Comparison of ENCODE assay signal across 17 cellular contexts in the genomic region with DNA sequence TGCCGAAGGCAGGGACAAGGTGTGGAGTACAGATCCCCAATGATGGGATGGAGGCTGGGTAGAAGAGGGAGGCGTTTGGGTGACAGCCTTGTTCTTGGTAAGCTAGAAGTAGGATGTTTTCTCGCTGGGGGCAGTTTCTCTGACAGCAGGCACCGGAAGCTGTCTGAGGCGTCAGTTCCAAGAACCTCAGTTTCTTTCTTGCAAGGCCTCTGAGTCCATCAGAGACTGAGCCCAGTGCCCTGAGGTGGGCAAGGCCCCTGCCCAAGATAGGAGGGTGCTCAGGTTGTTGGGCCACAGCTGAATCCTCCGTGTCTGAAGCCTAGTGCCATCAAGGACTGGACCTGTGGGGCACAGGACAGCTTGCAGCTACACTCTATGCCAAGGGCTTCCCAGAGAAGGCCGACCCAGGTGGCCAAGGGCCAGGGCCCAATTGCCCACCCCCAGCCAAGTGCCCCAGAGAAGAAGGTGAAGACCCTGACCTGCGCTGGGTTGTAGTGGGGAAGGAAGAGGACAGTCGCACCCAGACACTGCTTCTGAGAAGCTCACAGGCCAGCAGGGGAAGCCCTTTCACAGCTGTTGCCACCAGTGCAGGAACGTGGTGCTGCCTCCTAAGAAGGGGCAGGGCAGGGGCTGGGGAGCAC. TPM values are rescaled to one million over a fixed set of nuclear protein-coding genes. Genes with fewer than 3 reads are reported as not detected.
DNase-seq lines count a peak whose midpoint lies in the region; ATAC-seq and TF ChIP-seq lines count a peak whose summit lies in the region.
"Had no signal": no experiment of that assay in that cellular context is flagged by ENCODE, and none has a peak within 500 bp of the region (broad histone marks: within the 10 kb centered on the region; RNA-seq: fewer than 3 reads in every experiment).

No MANE protein-coding gene starts in this region.

- H3K27me3 Mint-ChIP-seq in activated CD4-positive, alpha-beta T cell treated with anti-CD3 and anti-CD28 coated beads for 36 hours = no peaks in the 10 kb centered on the region
- no peaks in the 10 kb centered on the region for H3K27me3 Mint-ChIP-seq in CD4-positive, alpha-beta memory T cell
- H3K27me3 Mint-ChIP-seq in immature natural killer cell (ENCODE audit: low read depth in 3 of 3) = peaks cover 0 to 1% (median 0%) of the 10 kb centered on the region in 3 donors
- no peaks in the 10 kb centered on the region for H3K27me3 Mint-ChIP-seq in CD8-positive, alpha-beta memory T cell
- H3K27me3 Mint-ChIP-seq: IgD-negative memory B cell had no signal

- H3K27me3 ChIP-seq in CD4-positive, alpha-beta memory T cell (ENCODE audit: insufficient read depth, low read length) = no peaks in the 10 kb centered on the region
- H3K27me3 ChIP-seq in WERI-Rb-1 (ENCODE audit: insufficient read depth, low read depth, severe bottlenecking) = no peaks in the 10 kb centered on the region
- H3K27me3 ChIP-seq in CD8-positive, alpha-beta memory T cell (ENCODE audit: insufficient read depth, low read length, poor library complexity, severe bottlenecking) = no peaks in the 10 kb centered on the region
- H3K27me3 ChIP-seq in uterus = no peaks in the 10 kb centered on the region

- no peaks in the 10 kb centered on the region for H3K4me1 Mint-ChIP-seq in activated CD4-positive, alpha-beta T cell treated with anti-CD3 and anti-CD28 coated beads for 36 hours
- H3K4me1 Mint-ChIP-seq in CD4-positive, alpha-beta memory T cell = peaks cover 0 to 21% (median 3%) of the 10 kb centered on the region in 4 donors
- no peaks in the 10 kb centered on the region for H3K4me1 Mint-ChIP-seq in immature natural killer cell
- H3K4me1 Mint-ChIP-seq in CD8-positive, alpha-beta memory T cell = peaks cover 0 to 4% (median 2%) of the 10 kb centered on the region in 3 donors

- no peaks in the 10 kb centered on the region for H3K9me3 Mint-ChIP-seq in activated CD4-positive, alpha-beta T cell treated with anti-CD3 and anti-CD28 coated beads for 36 hours (ENCODE audit: low read depth)
- peaks cover 0 to 3% (median 0%) of the 10 kb centered on the region in 8 donors for H3K9me3 Mint-ChIP-seq in CD4-positive, alpha-beta memory T cell
- H3K9me3 Mint-ChIP-seq in immature natural killer cell = no peaks in the 10 kb centered on the region
- no peaks in the 10 kb centered on the region for H3K9me3 Mint-ChIP-seq in CD8-positive, alpha-beta memory T cell
- H3K9me3 Mint-ChIP-seq: HFFc6, IgD-negative memory B cell had no signal

- H3K4me1 ChIP-seq in CD4-positive, alpha-beta memory T cell (ENCODE audit: insufficient read depth, low read length) = peaks cover 1% of the 10 kb centered on the region
- H3K4me1 ChIP-seq in CD8-positive, alpha-beta memory T cell (ENCODE audit: insufficient read depth, low read length) = no peaks in the 10 kb centered on the region
- no peaks in the 10 kb centered on the region for H3K4me1 ChIP-seq in uterus

- no peak for TF ChIP-seq POLR2A in uterus (IDR thresholded peaks at IDR 0.05)

- peak; percentile 34 for ATAC-seq in activated CD4-positive, alpha-beta T cell treated with anti-CD3 and anti-CD28 coated beads for 36 hours
- ATAC-seq: Panc1 had no signal

- no peak overlapping the region for H3K4me3 ChIP-seq in CD4-positive, alpha-beta memory T cell (ENCODE audit: low read length in 2 of 2)
- H3K4me3 ChIP-seq in WERI-Rb-1 (ENCODE audit: low read depth, low read length) (no peak overlapping the region), uterus (no peak overlapping the region)
- H3K4me3 ChIP-seq in CD8-positive, alpha-beta memory T cell (ENCODE audit: low read length) = no peak overlapping the region
- H3K4me3 ChIP-seq: GM23248 had no signal

- POLR2A ChIA-PET in activated CD4-positive, alpha-beta T cell treated with anti-CD3 and anti-CD28 coated beads for 36 hours (lab: Charles Lee) = no interaction called here
- POLR2A ChIA-PET in CD4-positive, alpha-beta memory T cell (lab: Charles Lee; ENCODE audit: partially characterized antibody) = interaction anchor here (2.3 to 5.4 kb wide), 2 partner anchors 13 to 20 kb away, joined by 6 to 37 read pairs; a partner anchor contains a TSS
- POLR2A ChIA-PET in CD8-positive, alpha-beta memory T cell (lab: Charles Lee) = interaction anchor here (0.6 kb wide), 1 partner anchor 13 kb away, joined by 3 read pairs; a partner anchor contains a TSS

- intact Hi-C loops in activated CD4-positive, alpha-beta T cell treated with anti-CD3 and anti-CD28 coated beads for 36 hours (cut with DNase I, micrococcal nuclease) = no loop called here
- intact Hi-C loops in CD4-positive, alpha-beta memory T cell (cut with micrococcal nuclease) = no loop called here
- intact Hi-C loops in uterus (cut with DNase I; ENCODE audit: low total_unique reads) = no loop called here

- H3K36me3 Mint-ChIP-seq in activated CD4-positive, alpha-beta T cell treated with anti-CD3 and anti-CD28 coated beads for 36 hours (ENCODE audit: low read depth) = peaks cover 2% of the 10 kb centered on the region
- H3K36me3 Mint-ChIP-seq in CD4-positive, alpha-beta memory T cell = peaks cover 23 to 29% of the 10 kb centered on the region in 2 donors
- H3K36me3 Mint-ChIP-seq in immature natural killer cell = peaks cover 4 to 21% (median 8%) of the 10 kb centered on the region in 3 donors
- H3K36me3 Mint-ChIP-seq in CD8-positive, alpha-beta memory T cell = peaks cover 0 to 59% (median 8%) of the 10 kb centered on the region in 3 donors

- peaks cover 14% of the 10 kb centered on the region for H3K36me3 ChIP-seq in CD4-positive, alpha-beta memory T cell (ENCODE audit: insufficient read depth, low read length)
- H3K36me3 ChIP-seq in WERI-Rb-1 = no peaks in the 10 kb centered on the region; the same call in 1 of the 2 replicates
- H3K36me3 ChIP-seq in CD8-positive, alpha-beta memory T cell (ENCODE audit: insufficient read depth, low read length) = no peaks in the 10 kb centered on the region
- no peaks in the 10 kb centered on the region for H3K36me3 ChIP-seq in uterus

- TF ChIP-seq CTCF in WERI-Rb-1 (IDR thresholded peaks at IDR 0.05; ENCODE audit: low read depth, low read length) (0 out of 2 replicates have a peak, but pooled peaks have one; percentile 13), uterus (IDR thresholded peaks at IDR 0.05) (no peak)

- H3K27ac Mint-ChIP-seq in activated CD4-positive, alpha-beta T cell treated with anti-CD3 and anti-CD28 coated beads for 36 hours = peak overlapping the region; percentile 56
- H3K27ac Mint-ChIP-seq in CD4-positive, alpha-beta memory T cell = peak overlapping the region in 5 of 7 donors; percentile 55 to 89 (median 70)
- H3K27ac Mint-ChIP-seq in immature natural killer cell = peak overlapping the region in 4 of 6 donors; percentile 16 to 74 (median 50)
- peak overlapping the region in 3 of 8 donors; percentile 17 to 50 (median 46) for H3K27ac Mint-ChIP-seq in CD8-positive, alpha-beta memory T cell
- H3K27ac Mint-ChIP-seq: HFFc6, IgD-negative memory B cell had no signal

- H3K4me3 Mint-ChIP-seq in activated CD4-positive, alpha-beta T cell treated with anti-CD3 and anti-CD28 coated beads for 36 hours = no peak overlapping the region
- no peak overlapping the region for H3K4me3 Mint-ChIP-seq in CD4-positive, alpha-beta memory T cell
- H3K4me3 Mint-ChIP-seq in immature natural killer cell = no peak overlapping the region
- no peak overlapping the region for H3K4me3 Mint-ChIP-seq in CD8-positive, alpha-beta memory T cell
- H3K4me3 Mint-ChIP-seq: HFFc6, IgD-negative memory B cell had no signal

- no peaks in the 10 kb centered on the region for H3K9me3 ChIP-seq in CD4-positive, alpha-beta memory T cell (ENCODE audit: control insufficient read depth in 1 of 2, low read length in 2 of 2)
- no peaks in the 10 kb centered on the region for H3K9me3 ChIP-seq in WERI-Rb-1 (ENCODE audit: severe bottlenecking)
- H3K9me3 ChIP-seq in CD8-positive, alpha-beta memory T cell (ENCODE audit: low read length) = no peaks in the 10 kb centered on the region
- H3K9me3 ChIP-seq in uterus = no peaks in the 10 kb centered on the region

- DNase-seq in activated CD4-positive, alpha-beta T cell treated with anti-CD3 and anti-CD28 coated beads for 36 hours = no peak
- DNase-seq in activated CD4-positive, alpha-beta T cell treated with anti-CD3 and anti-CD28 coated beads for 1 hour = no peak
- no peak for DNase-seq in CD4-positive, alpha-beta memory T cell
- DNase-seq in WERI-Rb-1 = no peak
- no peak for DNase-seq in immature natural killer cell
- no peak for DNase-seq in CD8-positive, alpha-beta memory T cell
- DNase-seq in retina = no peak
- DNase-seq in uterus = no peak
- DNase-seq: DND-41, GM23248, HFFc6, NCI-H2029, NCI-H2171 treated with DMSO at 0.1 percent for 48 hours, NCI-H446 treated with DMSO at 0.1 percent for 48 hours, NCI-H774 had no signal

- H3K27ac ChIP-seq in CD4-positive, alpha-beta memory T cell (ENCODE audit: low read depth, low read length) = no peak overlapping the region
- H3K27ac ChIP-seq in WERI-Rb-1 = no peak overlapping the region
- H3K27ac ChIP-seq in CD8-positive, alpha-beta memory T cell (ENCODE audit: low read depth, low read length) = no peak overlapping the region
- H3K27ac ChIP-seq in uterus = no peak overlapping the region
- H3K27ac ChIP-seq: GM23248 had no signal

- CTCF ChIA-PET in activated CD4-positive, alpha-beta T cell treated with anti-CD3 and anti-CD28 coated beads for 36 hours (lab: Charles Lee) = interaction anchor here (1.1 to 1.7 kb wide), 3 partner anchors 13 to 70 kb away, joined by 3 to 4 read pairs (median 4); no protein-coding TSS in a partner anchor
- CTCF ChIA-PET in CD4-positive, alpha-beta memory T cell (lab: Charles Lee; ENCODE audit: partially characterized antibody) = interaction anchor here (0.8 to 0.9 kb wide), 2 partner anchors 10 to 44 kb away, joined by 3 read pairs; no protein-coding TSS in a partner anchor
- CTCF ChIA-PET in CD8-positive, alpha-beta memory T cell (lab: Charles Lee) = interaction anchor here (0.7 kb wide), 1 partner anchor 13 kb away, joined by 3 read pairs; a partner anchor contains a TSS

RNA-seq across cellular contexts. Expression of a gene that starts 13.1 kb away (rescaled TPM):
- total RNA-seq in activated CD4-positive, alpha-beta T cell treated with anti-CD3 and anti-CD28 coated beads for 36 hours = 10 to 100 TPM; 10.5 to 11.1 TPM
- 10 to 100 TPM in 1 of 2 experiments, 1 to 10 TPM in 1; 9.0 to 10.5 TPM for total RNA-seq in CD4-positive, alpha-beta memory T cell
- 10 to 100 TPM; 13.1 to 19.9 TPM for polyA plus RNA-seq in CD4-positive, alpha-beta memory T cell
- polyA plus RNA-seq in immature natural killer cell = 10 to 100 TPM in 2 of 3 donors, 1 to 10 TPM in 1; 9.3 to 11.1 (median 10.9) TPM
- 10 to 100 TPM; 12.6 to 14.2 TPM for total RNA-seq in CD8-positive, alpha-beta memory T cell
- 12.9 TPM for polyA plus RNA-seq in CD8-positive, alpha-beta memory T cell
- 10 to 100 TPM; 15.6 to 25.5 (median 19.7) TPM for total RNA-seq in uterus

RNA-seq across cellular contexts. Expression of a gene that starts 13.3 kb away (rescaled TPM):
- total RNA-seq in activated CD4-positive, alpha-beta T cell treated with anti-CD3 and anti-CD28 coated beads for 36 hours = 10 to 100 TPM; 29.4 to 32.5 TPM
- total RNA-seq in CD4-positive, alpha-beta memory T cell = 100 to 1,000 TPM; 109 to 116 TPM
- 1 to 10 TPM; 1.1 to 9.2 TPM for polyA plus RNA-seq in CD4-positive, alpha-beta memory T cell
- 10 to 100 TPM in 1 of 3 donors, 1 to 10 TPM in 2; 2.0 to 12.7 (median 3.9) TPM for polyA plus RNA-seq in immature natural killer cell
- total RNA-seq in CD8-positive, alpha-beta memory T cell = 10 to 100 TPM; 39.6 to 41.2 TPM
- 8.2 TPM for polyA plus RNA-seq in CD8-positive, alpha-beta memory T cell
- total RNA-seq in uterus = 10 to 100 TPM; 25.4 to 88.0 (median 39.9) TPM
